6 cellular contexts compared by ENCODE assay signal in the genomic region with DNA sequence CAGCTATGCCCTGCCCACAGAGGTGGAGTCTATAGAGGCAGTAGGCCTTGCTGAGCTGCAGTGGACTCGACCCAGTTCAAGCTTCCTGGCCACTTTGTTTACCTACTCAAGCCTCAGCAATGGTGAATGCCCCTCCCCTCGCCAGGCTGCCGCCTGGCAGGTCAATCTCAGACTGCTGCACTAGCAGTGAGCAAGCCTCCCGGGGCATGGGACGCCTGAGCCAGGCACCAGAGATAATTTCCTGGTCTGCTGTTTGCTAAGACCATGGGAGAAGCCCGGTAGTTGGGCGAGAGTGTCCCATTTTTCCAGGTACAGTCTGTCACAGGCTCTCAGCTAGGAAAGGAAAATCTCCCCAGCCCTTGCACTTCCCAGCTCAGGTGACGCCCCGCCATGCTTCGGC.
DNase-seq lines count a peak whose midpoint lies in the region; ATAC-seq and TF ChIP-seq lines count a peak whose summit lies in the region.
"Not testable (repeated sequence)": the region's sequence is repeated elsewhere in the genome, so short reads cannot be mapped to it uniquely, and the experiment has no call there.

No MANE protein-coding gene starts in this region.

- H3K27ac ChIP-seq in lower lobe of right lung, neural progenitor cell: not testable (repeated sequence)

- intact Hi-C loops in left ventricle myocardium superior (cut with micrococcal nuclease); lower lobe of right lung (cut with DNase I): not testable (repeated sequence)

- H3K4me1 ChIP-seq in lower lobe of right lung, neural progenitor cell: not testable (repeated sequence)

- H3K27ac Mint-ChIP-seq in chondrocyte (ENCODE audit: unreplicated experiment); neural progenitor cell; stimulated activated memory B cell treated with anti-CD40 and anti-IgM and Interleukin-4, amounts not matched to agents 10 μg/mL and 1 μg/mL and 100 μg/mL, for 72 hours: not testable (repeated sequence)

- H3K4me3 ChIP-seq in lower lobe of right lung, neural progenitor cell: not testable (repeated sequence)

- not testable (repeated sequence) for H3F3A ChIP-seq in neural progenitor cell (ENCODE audit: low read depth)

- not testable (repeated sequence) for H3K27me3 Mint-ChIP-seq in chondrocyte (ENCODE audit: low read depth); neural progenitor cell (ENCODE audit: insufficient read depth, low read depth); stimulated activated memory B cell treated with anti-CD40 and anti-IgM and Interleukin-4, amounts not matched to agents 10 μg/mL and 1 μg/mL and 100 μg/mL, for 72 hours

- not testable (repeated sequence) for H3K9ac ChIP-seq in neural progenitor cell

- H3K4me2 ChIP-seq in neural progenitor cell, result not testable (repeated sequence)

- peak overlapping the region; percentile 42 for H2AFZ ChIP-seq in neural progenitor cell (replicated peaks)

- not testable (repeated sequence) for TF ChIP-seq CTCF in chondrocyte (IDR thresholded peaks at IDR 0.05); lower lobe of right lung (IDR thresholded peaks at IDR 0.05); neural progenitor cell (IDR thresholded peaks at IDR 0.05)

- H3K4me1 Mint-ChIP-seq in chondrocyte (ENCODE audit: low read depth); neural progenitor cell; stimulated activated memory B cell treated with anti-CD40 and anti-IgM and Interleukin-4, amounts not matched to agents 10 μg/mL and 1 μg/mL and 100 μg/mL, for 72 hours: not testable (repeated sequence)

- H3K9me3 Mint-ChIP-seq in chondrocyte (ENCODE audit: low read depth); neural progenitor cell; stimulated activated memory B cell treated with anti-CD40 and anti-IgM and Interleukin-4, amounts not matched to agents 10 μg/mL and 1 μg/mL and 100 μg/mL, for 72 hours: not testable (repeated sequence)

- DNase-seq in DMS53 treated with DMSO at 0.1 percent for 48 hours (lab: John Stamatoyannopoulos, UW; ENCODE audit: unreplicated experiment), result peak; percentile 57
- peak; percentile 34 for DNase-seq in chondrocyte (ENCODE audit: low spot score)
- DNase-seq in left ventricle myocardium superior, result peak; percentile 12
- peak; percentile 21 for DNase-seq in lower lobe of right lung
- DNase-seq in neural progenitor cell (ENCODE audit: low spot score), result not testable (repeated sequence)

- H3K36me3 Mint-ChIP-seq in chondrocyte (ENCODE audit: low read depth); neural progenitor cell; stimulated activated memory B cell treated with anti-CD40 and anti-IgM and Interleukin-4, amounts not matched to agents 10 μg/mL and 1 μg/mL and 100 μg/mL, for 72 hours: not testable (repeated sequence)

- not testable (repeated sequence) for H3K27me3 ChIP-seq in lower lobe of right lung (ENCODE audit: low read depth); neural progenitor cell

- not testable (repeated sequence) for H3K36me3 ChIP-seq in lower lobe of right lung, neural progenitor cell

- not testable (repeated sequence) for H4K20me1 ChIP-seq in neural progenitor cell (ENCODE audit: low read depth)

- not testable (repeated sequence) for H3K79me2 ChIP-seq in neural progenitor cell (ENCODE audit: low read depth)

- not testable (repeated sequence) for H3K9me3 ChIP-seq in lower lobe of right lung; neural progenitor cell (ENCODE audit: low read depth)

- H3K4me3 Mint-ChIP-seq in chondrocyte (ENCODE audit: unreplicated experiment); neural progenitor cell; stimulated activated memory B cell treated with anti-CD40 and anti-IgM and Interleukin-4, amounts not matched to agents 10 μg/mL and 1 μg/mL and 100 μg/mL, for 72 hours: not testable (repeated sequence)

- ATAC-seq in left ventricle myocardium superior, lower lobe of right lung: not testable (repeated sequence)
- ATAC-seq in stimulated activated memory B cell treated with anti-CD40 and anti-IgM and Interleukin-4, amounts not matched to agents 10 μg/mL and 1 μg/mL and 100 μg/mL, for 72 hours, result peak; percentile 55
